ENCODE assay signal across 19 cellular contexts in the genomic region with DNA sequence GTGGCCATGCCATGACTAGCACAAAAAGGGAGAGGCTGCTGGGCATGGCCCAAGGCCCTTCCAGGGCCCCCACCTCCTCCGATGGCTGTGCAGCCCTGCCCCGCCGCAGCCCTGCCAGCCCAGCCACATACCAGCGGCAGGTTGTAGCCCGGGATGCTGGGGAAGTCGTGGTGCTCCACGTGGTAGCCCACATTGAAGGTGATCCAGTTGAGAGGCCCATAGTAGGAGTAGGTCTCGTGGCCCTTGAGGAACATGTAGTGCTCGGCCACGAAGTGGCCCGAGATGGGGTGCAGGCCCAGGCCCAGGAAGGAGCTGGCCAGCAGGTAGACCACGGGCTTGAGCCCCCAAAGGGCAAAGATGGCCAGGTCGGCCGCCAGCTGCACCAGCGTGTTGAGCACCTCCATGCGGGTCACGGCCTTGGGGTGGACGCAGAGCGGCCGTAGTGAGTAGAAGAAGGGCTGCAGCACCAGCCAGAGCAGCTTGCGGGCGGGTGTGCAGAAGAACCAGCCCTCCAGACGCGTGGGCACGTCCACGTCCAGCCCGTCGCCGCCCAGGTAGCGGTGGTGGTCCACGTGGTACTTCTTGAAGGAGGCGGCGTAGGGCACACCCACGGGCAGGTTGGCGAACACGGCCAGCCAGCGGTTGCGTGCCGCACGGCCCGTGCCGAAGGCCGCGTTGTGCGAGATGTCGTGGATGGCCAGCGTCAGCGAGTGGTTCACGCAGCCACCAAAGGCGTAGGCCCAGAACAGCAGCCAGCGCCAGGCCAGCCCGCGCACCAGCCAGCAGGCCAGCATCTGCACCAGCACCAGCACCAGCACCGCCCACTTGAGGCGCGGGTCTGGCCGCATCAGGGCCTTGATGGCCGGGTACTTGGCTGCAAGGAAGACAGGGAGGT. TPM values are rescaled to one million over a fixed set of nuclear protein-coding genes. Genes with fewer than 3 reads are reported as not detected.
DNase-seq lines count a peak whose midpoint lies in the region; ATAC-seq and TF ChIP-seq lines count a peak whose summit lies in the region.
"Had no signal": no experiment of that assay in that cellular context is flagged by ENCODE, and none has a peak within 500 bp of the region (broad histone marks: within the 10 kb centered on the region; RNA-seq: fewer than 3 reads in every experiment).

No MANE protein-coding gene starts in this region.

- peaks cover 1% of the 10 kb centered on the region for H3K36me3 Mint-ChIP-seq in T-helper 1 cell treated with Interleukin-12 subunit alpha and Interleukin-12 subunit beta and Interleukin-4 antibody, amounts not matched to agents 30 μg/mL and 1 μg/mL, for 36 hours (ENCODE audit: low read depth)
- H3K36me3 Mint-ChIP-seq: activated naive CD8-positive, alpha-beta T cell treated with anti-CD3 and anti-CD28 coated beads for 36 hours had no signal

- no peak overlapping the region for H3K4me2 ChIP-seq in osteoblast (ENCODE audit: insufficient read depth, low read length)

- H3K27ac ChIP-seq in HEK293 (ENCODE audit: extremely low read depth, low read depth, low read length) (no peak overlapping the region), colonic mucosa (no peak overlapping the region), osteoblast (ENCODE audit: low read depth, low read length) (no peak overlapping the region), left ventricle myocardium inferior (replicated peaks) (no peak overlapping the region)
- H3K27ac ChIP-seq: 22Rv1, ovary, SK-N-MC, skin epidermis had no signal

- CTCF ChIA-PET in HEK293 (lab: Yijun Ruan, JAX) = no interaction called here

- TF ChIP-seq CTCF in HEK293 (tag by site-specific recombination; IDR thresholded peaks at IDR 0.05) = no peak
- TF ChIP-seq CTCF in colonic mucosa (IDR thresholded peaks at IDR 0.05) = no peak
- no peak for TF ChIP-seq CTCF in osteoblast (IDR thresholded peaks at IDR 0.05; ENCODE audit: extremely low read depth, low read depth, low read length)
- TF ChIP-seq CTCF in left ventricle myocardium inferior (IDR thresholded peaks at IDR 0.05; ENCODE audit: borderline replicate concordance) = no peak

- no peak for ATAC-seq in HG03175 (IDR thresholded peaks at IDR 0.05; ENCODE audit: unreplicated experiment)
- ATAC-seq in stimulated activated naive CD8-positive, alpha-beta T cell treated with anti-CD3 and anti-CD28 coated beads, Interleukin-15, Interleukin-2, amounts not matched to agents 100 U/mL and 50 U/mL, for 24 hours = no peak
- ATAC-seq: activated CD8-positive, alpha-beta memory T cell treated with anti-CD3 and anti-CD28 coated beads, Interleukin-2, amount 10 ng/mL, durations not matched to agents 7 days and 5 days; T-helper 17 cell had no signal

- H3K4me1 ChIP-seq in HEK293 (ENCODE audit: control insufficient read depth, insufficient read depth, low read length) (no peaks in the 10 kb centered on the region), colonic mucosa (peaks cover 38% of the 10 kb centered on the region), osteoblast (ENCODE audit: insufficient read depth, low read length) (no peaks in the 10 kb centered on the region), left ventricle myocardium inferior (peaks cover 17% of the 10 kb centered on the region)

- intact Hi-C loops in colonic mucosa (cut with DNase I) (no loop called here), left ventricle myocardium inferior (cut with micrococcal nuclease) (no loop called here)

- H3K9me3 Mint-ChIP-seq in T-helper 1 cell treated with Interleukin-12 subunit alpha and Interleukin-12 subunit beta and Interleukin-4 antibody, amounts not matched to agents 30 μg/mL and 1 μg/mL, for 36 hours = peaks cover 4% of the 10 kb centered on the region
- H3K9me3 Mint-ChIP-seq: activated naive CD8-positive, alpha-beta T cell treated with anti-CD3 and anti-CD28 coated beads for 36 hours had no signal

- H3K79me2 ChIP-seq in osteoblast (ENCODE audit: insufficient read depth, low read length) = no peaks in the 10 kb centered on the region

- H3K36me3 ChIP-seq in HEK293 (ENCODE audit: control insufficient read depth in 2 of 2, insufficient read depth in 1 of 2, low read length in 2 of 2) (peaks cover 0 to 2% of the 10 kb centered on the region in 2 experiments; a peak in 1 of 3 replicates), colonic mucosa (no peaks in the 10 kb centered on the region), osteoblast (ENCODE audit: insufficient read depth, low read length) (peaks cover under 1% of the 10 kb centered on the region), left ventricle myocardium inferior (no peaks in the 10 kb centered on the region)
- H3K36me3 ChIP-seq: ovary had no signal

- H4K20me1 ChIP-seq in osteoblast (ENCODE audit: insufficient read depth, low read length) = no peaks in the 10 kb centered on the region

- POLR2A ChIA-PET in HEK293 (lab: Yijun Ruan, JAX) = no interaction called here

- no peak for DNase-seq in T-helper 1 cell
- DNase-seq in colonic mucosa = no peak
- peak; percentile 68 for DNase-seq in osteoblast (ENCODE audit: insufficient read length, low spot score, missing footprints)
- DNase-seq in left ventricle myocardium inferior = no peak
- DNase-seq in stimulated activated naive CD8-positive, alpha-beta T cell treated with anti-CD3 and anti-CD28 coated beads, Interleukin-15, Interleukin-2, amounts not matched to agents 100 U/mL and 50 U/mL, for 24 hours = no peak
- DNase-seq: activated CD8-positive, alpha-beta memory T cell treated with anti-CD3 and anti-CD28 coated beads, Interleukin-2, amount 10 ng/mL, durations not matched to agents 7 days and 5 days; activated naive CD8-positive, alpha-beta T cell treated with anti-CD3 and anti-CD28 coated beads for 36 hours; mesenchymal stem cell; NCI-H1048; ovary; stimulated activated CD4-positive, alpha-beta T cell treated with anti-CD3 and anti-CD28 coated beads, Interleukin-1b, Interleukin-23, amount 100 ng/mL, for 48 hours; T-helper 17 cell had no signal

- H2AFZ ChIP-seq in osteoblast (ENCODE audit: low read length) = no peak overlapping the region

- no peaks in the 10 kb centered on the region for H3K9me3 ChIP-seq in HEK293 (ENCODE audit: control insufficient read depth, insufficient read depth, low read depth, low read length)
- no peaks in the 10 kb centered on the region for H3K9me3 ChIP-seq in colonic mucosa
- H3K9me3 ChIP-seq in osteoblast (ENCODE audit: low read depth, low read length) = no peaks in the 10 kb centered on the region
- H3K9me3 ChIP-seq in left ventricle myocardium inferior (replicated peaks) = peaks cover 1% of the 10 kb centered on the region
- H3K9me3 ChIP-seq: ovary had no signal

- H3K4me3 Mint-ChIP-seq in T-helper 1 cell treated with Interleukin-12 subunit alpha and Interleukin-12 subunit beta and Interleukin-4 antibody, amounts not matched to agents 30 μg/mL and 1 μg/mL, for 36 hours = no peak overlapping the region
- H3K4me3 Mint-ChIP-seq: activated CD8-positive, alpha-beta memory T cell treated with anti-CD3 and anti-CD28 coated beads, Interleukin-2, amount 10 ng/mL, durations not matched to agents 7 days and 5 days; activated naive CD8-positive, alpha-beta T cell treated with anti-CD3 and anti-CD28 coated beads for 36 hours; T-helper 17 cell had no signal

- no peak overlapping the region for H3K4me3 ChIP-seq in HEK293 (ENCODE audit: low read depth, low read length)
- H3K4me3 ChIP-seq in colonic mucosa = no peak overlapping the region
- H3K4me3 ChIP-seq in osteoblast (ENCODE audit: insufficient read depth, low read length) = no peak overlapping the region
- H3K4me3 ChIP-seq in left ventricle myocardium inferior = no peak overlapping the region
- H3K4me3 ChIP-seq: ovary, SK-N-MC, skin epidermis had no signal

- peaks cover 9% of the 10 kb centered on the region for H3K4me1 Mint-ChIP-seq in T-helper 1 cell treated with Interleukin-12 subunit alpha and Interleukin-12 subunit beta and Interleukin-4 antibody, amounts not matched to agents 30 μg/mL and 1 μg/mL, for 36 hours (ENCODE audit: low read depth)

- H3K27me3 ChIP-seq in colonic mucosa (no peaks in the 10 kb centered on the region), osteoblast (ENCODE audit: insufficient read depth, low read length) (peaks cover 2% of the 10 kb centered on the region), left ventricle myocardium inferior (ENCODE audit: low read depth) (peaks cover 32% of the 10 kb centered on the region)
- H3K27me3 ChIP-seq: ovary had no signal

- H3K9ac ChIP-seq in colonic mucosa (ENCODE audit: low read depth in 2 of 2, low read length in 2 of 2) = peak overlapping the region; percentile 52 to 93

- H3K27ac Mint-ChIP-seq in T-helper 1 cell treated with Interleukin-12 subunit alpha and Interleukin-12 subunit beta and Interleukin-4 antibody, amounts not matched to agents 30 μg/mL and 1 μg/mL, for 36 hours = peak overlapping the region; percentile 57
- H3K27ac Mint-ChIP-seq: activated naive CD8-positive, alpha-beta T cell treated with anti-CD3 and anti-CD28 coated beads for 36 hours; T-helper 17 cell had no signal

- no peaks in the 10 kb centered on the region for H3K27me3 Mint-ChIP-seq in T-helper 1 cell treated with Interleukin-12 subunit alpha and Interleukin-12 subunit beta and Interleukin-4 antibody, amounts not matched to agents 30 μg/mL and 1 μg/mL, for 36 hours (ENCODE audit: low read depth)
- H3K27me3 Mint-ChIP-seq: activated CD8-positive, alpha-beta memory T cell treated with anti-CD3 and anti-CD28 coated beads, Interleukin-2, amount 10 ng/mL, durations not matched to agents 7 days and 5 days; activated naive CD8-positive, alpha-beta T cell treated with anti-CD3 and anti-CD28 coated beads for 36 hours; T-helper 17 cell had no signal

TF ChIP-seq in HEK293, 187 proteins besides CTCF, POLR2A, EP300 and RAD21:
- TF ChIP-seq, protein P1, sequence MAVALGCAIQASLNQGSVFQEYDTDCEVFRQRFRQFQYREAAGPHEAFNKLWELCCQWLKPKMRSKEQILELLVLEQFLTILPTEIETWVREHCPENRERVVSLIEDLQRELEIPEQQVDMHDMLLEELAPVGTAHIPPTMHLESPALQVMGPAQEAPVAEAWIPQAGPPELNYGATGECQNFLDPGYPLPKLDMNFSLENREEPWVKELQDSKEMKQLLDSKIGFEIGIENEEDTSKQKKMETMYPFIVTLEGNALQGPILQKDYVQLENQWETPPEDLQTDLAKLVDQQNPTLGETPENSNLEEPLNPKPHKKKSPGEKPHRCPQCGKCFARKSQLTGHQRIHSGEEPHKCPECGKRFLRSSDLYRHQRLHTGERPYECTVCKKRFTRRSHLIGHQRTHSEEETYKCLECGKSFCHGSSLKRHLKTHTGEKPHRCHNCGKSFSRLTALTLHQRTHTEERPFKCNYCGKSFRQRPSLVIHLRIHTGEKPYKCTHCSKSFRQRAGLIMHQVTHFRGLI (tag by site-specific recombination; IDR thresholded peaks at IDR 0.05) = peak; percentile 43; the same call in 1 of the 2 replicates
- TF ChIP-seq ZFHX2 (tag by site-specific recombination; conservative IDR thresholded peaks at IDR 0.05) = 0 out of 2 replicates have a peak, but pooled peaks have one; percentile 7
- TF ChIP-seq ZNF76 (tag by site-specific recombination; IDR thresholded peaks at IDR 0.05; ENCODE audit: borderline replicate concordance, low read depth) = no peak

RNA-seq across cellular contexts. Expression of a gene that starts 10.4 kb away (rescaled TPM):
- total RNA-seq in colonic mucosa (10 to 100 TPM; 37.0 to 54.3 TPM), osteoblast (0.29 and 0.36 TPM in 2 replicates), left ventricle myocardium inferior (not detected)
- total RNA-seq: activated CD8-positive, alpha-beta memory T cell treated with anti-CD3 and anti-CD28 coated beads, Interleukin-2, amount 10 ng/mL, durations not matched to agents 7 days and 5 days; astrocyte had no signal

Comparison
In these comparisons a context has a peak if more than half of its experiments do, and no peak if none do; other contexts are left out.
1. RNA of a gene that starts 10.4 kb away (total RNA-seq): 37.0 to 54.3 TPM in colonic mucosa; 0.29 to 0.36 TPM in osteoblast and not detected in left ventricle myocardium inferior (single experiment); every median in the first group is over 10 times any median in the second.